Comparison of ENCODE assay signal across 13 cellular contexts in genomic region chr4:68326146-68326545, GRCh38.
"Had no signal": no experiment of that assay in that cellular context is flagged by ENCODE, and none has a peak within 500 bp of the region (broad histone marks: within the 10 kb centered on the region; RNA-seq: fewer than 3 reads in every experiment).

No MANE protein-coding gene starts in this region.

- H3K4me1 Mint-ChIP-seq: memory B cell, nephron had no signal

- H3K4me3 ChIP-seq: prostate gland, right lobe of liver, upper lobe of right lung had no signal

- H3K4me1 ChIP-seq: prostate gland, right lobe of liver, upper lobe of right lung had no signal

- DNase-seq: activated CD4-positive, alpha-beta T cell treated with anti-CD3 and anti-CD28 coated beads, Interleukin-2, amount 50 U/mL, for 4 hours; activated gamma-delta T cell; activated T-cell treated with anti-CD3 and anti-CD28 coated beads, Interleukin-2, amount 50 U/mL, for 1 hour; effector memory CD8-positive, alpha-beta T cell; right lobe of liver; stimulated activated naive CD8-positive, alpha-beta T cell treated with anti-CD3 and anti-CD28 coated beads, Interleukin-15, Interleukin-2, amounts not matched to agents 100 U/mL and 50 U/mL, for 24 hours; T-helper 2 cell; upper lobe of right lung had no signal

- H3K9me3 Mint-ChIP-seq: effector memory CD8-positive, alpha-beta T cell; memory B cell; nephron had no signal

- H3K27me3 ChIP-seq: right lobe of liver, upper lobe of right lung had no signal

- H3K27ac Mint-ChIP-seq: memory B cell, nephron had no signal

- H3K27ac ChIP-seq: prostate gland, right lobe of liver, upper lobe of right lung had no signal

- ATAC-seq: activated CD4-positive, CD25-positive, alpha-beta regulatory T cell treated with anti-CD3 and anti-CD28 coated beads, Interleukin-2, amount 50 U/mL, for 24 hours; effector memory CD8-positive, alpha-beta T cell; left lobe of liver; right lobe of liver; stimulated activated naive CD8-positive, alpha-beta T cell treated with anti-CD3 and anti-CD28 coated beads, Interleukin-15, Interleukin-2, amounts not matched to agents 100 U/mL and 50 U/mL, for 24 hours; upper lobe of right lung had no signal

- H3K4me3 Mint-ChIP-seq: effector memory CD8-positive, alpha-beta T cell; memory B cell; nephron had no signal

- H3K27me3 Mint-ChIP-seq: effector memory CD8-positive, alpha-beta T cell; memory B cell had no signal

- H3K9me3 ChIP-seq: prostate gland, right lobe of liver, upper lobe of right lung had no signal
